ENCODE assay signal across 8 cellular contexts in the genomic region with DNA sequence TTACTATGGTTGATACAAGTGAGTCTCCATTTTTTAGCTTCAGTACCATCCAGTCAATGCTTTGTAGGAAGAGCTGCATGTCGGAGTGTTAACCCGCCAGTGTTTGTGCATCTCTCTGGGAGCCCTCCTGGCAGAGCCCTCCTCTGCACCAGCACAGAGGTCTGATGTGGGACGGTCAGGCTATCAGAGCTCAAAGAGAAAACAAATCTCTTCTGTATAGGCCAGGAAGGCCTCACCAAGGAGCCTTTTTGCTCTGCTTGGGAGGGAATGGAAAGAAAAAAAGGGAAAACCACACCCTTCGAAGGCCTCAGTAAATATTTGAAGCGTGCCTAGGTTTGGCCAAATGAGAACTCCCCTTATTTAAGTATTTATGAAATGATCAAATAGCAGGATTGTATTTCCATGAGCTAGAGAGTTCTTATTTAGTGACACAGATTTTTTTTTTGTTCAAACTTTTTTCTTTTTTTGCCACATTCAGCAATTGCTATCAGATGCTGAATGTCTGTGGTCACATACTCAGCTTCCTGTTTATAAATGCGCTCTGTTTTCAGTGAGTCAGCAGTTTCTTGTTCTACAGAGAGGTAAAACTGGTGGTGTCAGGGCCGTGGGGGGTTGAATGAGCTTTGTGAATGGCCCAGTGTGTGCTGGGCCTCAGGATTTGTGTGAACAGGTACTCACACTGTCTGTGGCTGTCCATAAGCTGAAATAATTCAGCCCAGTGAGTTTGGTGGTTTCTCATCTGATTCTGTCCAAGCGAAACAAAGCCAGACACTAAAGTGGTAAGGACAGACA.
DNase-seq lines count a peak whose midpoint lies in the region; ATAC-seq and TF ChIP-seq lines count a peak whose summit lies in the region.

No MANE protein-coding gene starts in this region.

- intact Hi-C loops in activated CD8-positive, alpha-beta T cell treated with anti-CD3 and anti-CD28 coated beads for 36 hours (cut with micrococcal nuclease) = no loop called here
- intact Hi-C loops in natural killer cell (cut with micrococcal nuclease) = loop anchor here (1.0 to 5.0 kb wide), 3 partner anchors 98 to 293 kb away; no protein-coding TSS in a partner anchor

- H3K27me3 Mint-ChIP-seq in CD4-positive, CD25-positive, alpha-beta regulatory T cell = peaks cover 12% of the 10 kb centered on the region
- H3K27me3 Mint-ChIP-seq in activated CD8-positive, alpha-beta T cell treated with anti-CD3 and anti-CD28 coated beads for 36 hours = no peaks in the 10 kb centered on the region
- H3K27me3 Mint-ChIP-seq in natural killer cell (ENCODE audit: low read depth in 2 of 2) = peaks cover 0 to 4% of the 10 kb centered on the region in 2 donors

- peak in 1 of 2 donors; percentile 63 for TF ChIP-seq EP300 in tibial nerve (IDR thresholded peaks at IDR 0.05)

- 33 to 45% methylated on average over 8 of the region's 8 CpGs for WGBS in tibial nerve, 2 donors

- H3K4me1 ChIP-seq in CD4-positive, CD25-positive, alpha-beta regulatory T cell (ENCODE audit: control insufficient read depth, insufficient read depth, low read length, poor library complexity, severe bottlenecking) = peaks cover 17% of the 10 kb centered on the region
- H3K4me1 ChIP-seq in tibial nerve = peaks cover 0 to 33% (median 21%) of the 10 kb centered on the region in 4 donors

- CTCF ChIA-PET in activated CD8-positive, alpha-beta T cell treated with anti-CD3 and anti-CD28 coated beads for 36 hours (lab: Charles Lee) = interaction anchor here (0.6 to 1.3 kb wide), 8 partner anchors 11 to 254 kb away, joined by 3 to 5 read pairs (median 3); no protein-coding TSS in a partner anchor

- no peaks in the 10 kb centered on the region for H3K27me3 ChIP-seq in CD4-positive, CD25-positive, alpha-beta regulatory T cell (ENCODE audit: control insufficient read depth, insufficient read depth, low read length)
- H3K27me3 ChIP-seq in tibial nerve = no peaks in the 10 kb centered on the region

- TF ChIP-seq POLR2A in tibial nerve (IDR thresholded peaks at IDR 0.05) = no peak

- peak; percentile 11 to 87 (median 76) for DNase-seq in CD4-positive, CD25-positive, alpha-beta regulatory T cell
- DNase-seq in activated CD8-positive, alpha-beta T cell treated with anti-CD3 and anti-CD28 coated beads for 36 hours = peak; percentile 67
- DNase-seq in epithelial cell of esophagus (ENCODE audit: low read depth) (peak; percentile 94), natural killer cell (peak; percentile 41), tibial nerve (ENCODE audit: low spot score in 2 of 2) (peak in 1 of 2 donors; percentile 35), DMS114 treated with DMSO at 0.1 percent for 48 hours (lab: John Stamatoyannopoulos, UW; ENCODE audit: unreplicated experiment) (no peak)

- POLR2A ChIA-PET in activated CD8-positive, alpha-beta T cell treated with anti-CD3 and anti-CD28 coated beads for 36 hours (lab: Charles Lee) = interaction anchor here (0.6 to 1.5 kb wide), 5 partner anchors 13 to 1867 kb away, joined by 3 read pairs; no protein-coding TSS in a partner anchor

- H3K36me3 ChIP-seq in CD4-positive, CD25-positive, alpha-beta regulatory T cell (ENCODE audit: control insufficient read depth, insufficient read depth, low read length) = no peaks in the 10 kb centered on the region
- H3K36me3 ChIP-seq in KOPT-K1 (ENCODE audit: insufficient read depth, low read length) (no peaks in the 10 kb centered on the region), tibial nerve (no peaks in the 10 kb centered on the region)

- H3K4me1 Mint-ChIP-seq in CD4-positive, CD25-positive, alpha-beta regulatory T cell = peaks cover 7 to 23% (median 18%) of the 10 kb centered on the region in 4 donors
- peaks cover 21% of the 10 kb centered on the region for H3K4me1 Mint-ChIP-seq in activated CD8-positive, alpha-beta T cell treated with anti-CD3 and anti-CD28 coated beads for 36 hours (ENCODE audit: low read depth)
- H3K4me1 Mint-ChIP-seq in natural killer cell = peaks cover 32 to 52% of the 10 kb centered on the region in 2 donors

- no peak for TF ChIP-seq CTCF in activated CD8-positive, alpha-beta T cell treated with anti-CD3 and anti-CD28 coated beads for 36 hours (IDR thresholded peaks at IDR 0.05)
- no peak for TF ChIP-seq CTCF in epithelial cell of esophagus (IDR thresholded peaks at IDR 0.05; ENCODE audit: insufficient read depth, low read depth, low read length, missing control alignments)
- TF ChIP-seq CTCF in natural killer cell (IDR thresholded peaks at IDR 0.05) = no peak
- TF ChIP-seq CTCF in tibial nerve (IDR thresholded peaks at IDR 0.05) = no peak

- H3K27ac Mint-ChIP-seq in CD4-positive, CD25-positive, alpha-beta regulatory T cell = peak overlapping the region; percentile 38 to 84 (median 81)
- H3K27ac Mint-ChIP-seq in activated CD8-positive, alpha-beta T cell treated with anti-CD3 and anti-CD28 coated beads for 36 hours = peak overlapping the region; percentile 78
- H3K27ac Mint-ChIP-seq in natural killer cell = peak overlapping the region; percentile 73 to 84

- H3K9me3 Mint-ChIP-seq in CD4-positive, CD25-positive, alpha-beta regulatory T cell = no peaks in the 10 kb centered on the region
- no peaks in the 10 kb centered on the region for H3K9me3 Mint-ChIP-seq in activated CD8-positive, alpha-beta T cell treated with anti-CD3 and anti-CD28 coated beads for 36 hours
- no peaks in the 10 kb centered on the region for H3K9me3 Mint-ChIP-seq in natural killer cell

- peak; percentile 88 to 92 for ATAC-seq in CD4-positive, CD25-positive, alpha-beta regulatory T cell (ENCODE audit: low read depth in 2 of 2)
- ATAC-seq in GM21576 (IDR thresholded peaks at IDR 0.05; ENCODE audit: unreplicated experiment) = peak; percentile 85
- ATAC-seq in activated CD8-positive, alpha-beta T cell treated with anti-CD3 and anti-CD28 coated beads for 36 hours = peak; percentile 89
- peak; percentile 92 to 97 (median 96) for ATAC-seq in natural killer cell

- H3K4me3 ChIP-seq in CD4-positive, CD25-positive, alpha-beta regulatory T cell (ENCODE audit: low read depth, low read length) = peak overlapping the region; percentile 57
- H3K4me3 ChIP-seq in epithelial cell of esophagus (ENCODE audit: low read length) = no peak overlapping the region
- no peak overlapping the region for H3K4me3 ChIP-seq in tibial nerve

- peak overlapping the region; percentile 52 to 73 (median 66) for H3K4me3 Mint-ChIP-seq in CD4-positive, CD25-positive, alpha-beta regulatory T cell
- H3K4me3 Mint-ChIP-seq in activated CD8-positive, alpha-beta T cell treated with anti-CD3 and anti-CD28 coated beads for 36 hours = no peak overlapping the region
- peak overlapping the region; percentile 47 for H3K4me3 Mint-ChIP-seq in natural killer cell

- H3K27ac ChIP-seq in CD4-positive, CD25-positive, alpha-beta regulatory T cell (ENCODE audit: insufficient read depth, low read length, poor library complexity, severe bottlenecking) = peak overlapping the region; percentile 52
- peak overlapping the region; percentile 42 for H3K27ac ChIP-seq in KOPT-K1 (ENCODE audit: low read depth, low read length, poor library complexity, severe bottlenecking)
- peak overlapping the region in 3 of 4 donors; percentile 60 to 87 (median 79) for H3K27ac ChIP-seq in tibial nerve

- H3K36me3 Mint-ChIP-seq in CD4-positive, CD25-positive, alpha-beta regulatory T cell = no peaks in the 10 kb centered on the region
- H3K36me3 Mint-ChIP-seq in activated CD8-positive, alpha-beta T cell treated with anti-CD3 and anti-CD28 coated beads for 36 hours (ENCODE audit: low read depth) = no peaks in the 10 kb centered on the region
- H3K36me3 Mint-ChIP-seq in natural killer cell = no peaks in the 10 kb centered on the region

- H3K9me3 ChIP-seq in CD4-positive, CD25-positive, alpha-beta regulatory T cell (ENCODE audit: control insufficient read depth in 2 of 2, low read length in 2 of 2) = no peaks in the 10 kb centered on the region
- H3K9me3 ChIP-seq in KOPT-K1 (ENCODE audit: insufficient read depth, low read length, poor library complexity, severe bottlenecking) (no peaks in the 10 kb centered on the region), tibial nerve (no peaks in the 10 kb centered on the region)
